Comparison of ENCODE assay signal across 22 cellular contexts in genomic region chr22:37014415-37014806, GRCh38. TPM values are rescaled to one million over a fixed set of nuclear protein-coding genes. Genes with fewer than 3 reads are reported as not detected.
DNase-seq lines count a peak whose midpoint lies in the region; ATAC-seq and TF ChIP-seq lines count a peak whose summit lies in the region.
"Had no signal": no experiment of that assay in that cellular context is flagged by ENCODE, and none has a peak within 500 bp of the region (broad histone marks: within the 10 kb centered on the region; RNA-seq: fewer than 3 reads in every experiment).

No MANE protein-coding gene starts in this region.

- H3K27me3 ChIP-seq in PC-9 (ENCODE audit: insufficient read depth, low read depth) (no peaks in the 10 kb centered on the region), colonic mucosa (no peaks in the 10 kb centered on the region)
- H3K27me3 ChIP-seq: BLaER1 had no signal

- H2AFZ ChIP-seq in PC-9, result no peak overlapping the region
- H2AFZ ChIP-seq: GM23248 had no signal

- no peak for TF ChIP-seq CTCF in PC-9 (conservative IDR thresholded peaks at IDR 0.05)
- no peak for TF ChIP-seq CTCF in colonic mucosa (IDR thresholded peaks at IDR 0.05)

- H3K36me3 ChIP-seq in PC-9 (ENCODE audit: low read depth) (peaks cover 10% of the 10 kb centered on the region; the same call in 1 of the 2 replicates), colonic mucosa (no peaks in the 10 kb centered on the region)

- H3K4me3 Mint-ChIP-seq in stimulated activated effector memory CD8-positive, alpha-beta T cell treated with anti-CD3 and anti-CD28 coated beads, Interleukin-12 subunit alpha, Interleukin-12 subunit beta, amount 100 ng/mL, for 72 hours, result no peak overlapping the region
- H3K4me3 Mint-ChIP-seq: CD4-positive, alpha-beta T cell had no signal

- H3K27ac Mint-ChIP-seq in stimulated activated effector memory CD8-positive, alpha-beta T cell treated with anti-CD3 and anti-CD28 coated beads, Interleukin-12 subunit alpha, Interleukin-12 subunit beta, amount 100 ng/mL, for 72 hours, result peak overlapping the region; percentile 20
- H3K27ac Mint-ChIP-seq: CD4-positive, alpha-beta T cell had no signal

- H3K4me1 Mint-ChIP-seq in stimulated activated effector memory CD8-positive, alpha-beta T cell treated with anti-CD3 and anti-CD28 coated beads, Interleukin-12 subunit alpha, Interleukin-12 subunit beta, amount 100 ng/mL, for 72 hours, result no peaks in the 10 kb centered on the region

- H3K9me3 ChIP-seq in PC-9 (ENCODE audit: insufficient read depth, low read depth) (no peaks in the 10 kb centered on the region), colonic mucosa (no peaks in the 10 kb centered on the region)
- H3K9me3 ChIP-seq: BLaER1, Caco-2, HAP-1 had no signal

- DNase-seq in PC-9, result no peak
- DNase-seq in colonic mucosa, result no peak
- DNase-seq in left colon, result peak; percentile 17 to 18
- no peak for DNase-seq in stimulated activated effector memory CD8-positive, alpha-beta T cell treated with anti-CD3 and anti-CD28 coated beads, Interleukin-12 subunit alpha, Interleukin-12 subunit beta, amount 100 ng/mL, for 72 hours (ENCODE audit: low spot score in 2 of 2)
- DNase-seq in activated CD8-positive, alpha-beta memory T cell treated with anti-CD3 and anti-CD28 coated beads for 24 hours, result no peak
- DNase-seq in erythroblast (lab: John Stamatoyannopoulos, UW), result no peak
- DNase-seq: Caco-2; CD4-positive, alpha-beta T cell; DMS 273 treated with DMSO at 0.1 percent for 48 hours; DMS79 treated with DMSO at 0.1 percent for 48 hours; GM23248; IMR-90; MV-4-11; NCI-H1105 treated with DMSO at 0.1 percent for 48 hours; NCI-H2029 treated with DMSO at 0.1 percent for 48 hours; NCI-H2171 treated with DMSO at 0.1 percent for 48 hours; NCI-H524 treated with DMSO at 0.1 percent for 48 hours; OCI-M1; SHP77 had no signal

- TF ChIP-seq POLR2A in erythroblast (IDR thresholded peaks at IDR 0.05; ENCODE audit: low read length), result no peak

- no peaks in the 10 kb centered on the region for H3K36me3 Mint-ChIP-seq in stimulated activated effector memory CD8-positive, alpha-beta T cell treated with anti-CD3 and anti-CD28 coated beads, Interleukin-12 subunit alpha, Interleukin-12 subunit beta, amount 100 ng/mL, for 72 hours

- H3F3A ChIP-seq in PC-9 (ENCODE audit: insufficient read depth, low read depth), result peaks cover 31% of the 10 kb centered on the region; the same call in 1 of the 2 replicates

- H3K9me2 ChIP-seq in PC-9 (ENCODE audit: insufficient read depth), result no peaks in the 10 kb centered on the region

- no peak for ATAC-seq in left colon
- ATAC-seq in stimulated activated effector memory CD8-positive, alpha-beta T cell treated with anti-CD3 and anti-CD28 coated beads, Interleukin-12 subunit alpha, Interleukin-12 subunit beta, amount 100 ng/mL, for 72 hours, result no peak
- ATAC-seq in GM21367 (IDR thresholded peaks at IDR 0.05; ENCODE audit: unreplicated experiment), result no peak

- H3K27ac ChIP-seq in PC-9 (no peak overlapping the region), colonic mucosa (no peak overlapping the region)
- H3K27ac ChIP-seq: BLaER1, GM23248 had no signal

- H3K4me3 ChIP-seq in PC-9 (no peak overlapping the region), colonic mucosa (no peak overlapping the region)
- H3K4me3 ChIP-seq: BLaER1, GM23248, HAP-1 had no signal

- H3K9ac ChIP-seq in colonic mucosa (ENCODE audit: low read depth in 2 of 2, low read length in 2 of 2), result peak overlapping the region; percentile 27 to 89
- H3K9ac ChIP-seq: BLaER1, GM23248 had no signal

- peaks cover 30% of the 10 kb centered on the region for H3K79me2 ChIP-seq in PC-9 (ENCODE audit: low read depth)

- BruUV-seq in PC-9 (replicated peaks; lab: Mats Ljungman, UMichigan), result no TSS peak

- peak overlapping the region; percentile 39; the same call in 1 of the 2 replicates for H3K4me2 ChIP-seq in PC-9
- H3K4me2 ChIP-seq: BLaER1 had no signal

- POLR2A ChIA-PET in PC-9 (lab: Charles Lee; ENCODE audit: unreplicated experiment), result no interaction called here

- intact Hi-C loops in PC-9 (cut with micrococcal nuclease; ENCODE audit: unreplicated experiment) (no loop called here), colonic mucosa (cut with DNase I) (no loop called here), left colon (cut with DNase I, micrococcal nuclease) (no loop called here)

- CTCF ChIA-PET in PC-9 (lab: Charles Lee), result no interaction called here

- H4K20me1 ChIP-seq in PC-9 (ENCODE audit: insufficient read depth), result peaks cover 7% of the 10 kb centered on the region; the same call in 1 of the 2 replicates

- no peaks in the 10 kb centered on the region for H3K9me3 Mint-ChIP-seq in stimulated activated effector memory CD8-positive, alpha-beta T cell treated with anti-CD3 and anti-CD28 coated beads, Interleukin-12 subunit alpha, Interleukin-12 subunit beta, amount 100 ng/mL, for 72 hours
- H3K9me3 Mint-ChIP-seq: CD4-positive, alpha-beta T cell had no signal

- H3K4me1 ChIP-seq in PC-9 (replicated peaks; ENCODE audit: insufficient read depth), result peaks cover 60% of the 10 kb centered on the region
- H3K4me1 ChIP-seq in colonic mucosa, result peaks cover 35% of the 10 kb centered on the region

RNA-seq across cellular contexts. Expression of gene TST, which starts 4.8 kb away (rescaled TPM):
- total RNA-seq in PC-9 (2021) (99.4 and 123 TPM in 2 replicates), colonic mucosa (100 to 1,000 TPM; 410 to 474 TPM), left colon (100 to 1,000 TPM; 507 to 576 TPM)
- total RNA-seq: CD4-positive, alpha-beta T cell had no signal

RNA-seq across cellular contexts. Expression of gene MPST, which starts 5.1 kb away (rescaled TPM):
- total RNA-seq in PC-9 (2021) (75.9 and 109 TPM in 2 replicates), colonic mucosa (100 to 1,000 TPM; 217 to 259 TPM), left colon (100 to 1,000 TPM; 221 to 250 TPM)

RNA-seq across cellular contexts. Expression of gene KCTD17, which starts 37.1 kb away (rescaled TPM):
- total RNA-seq in PC-9 (2021) (29.5 and 32.6 TPM in 2 replicates), colonic mucosa (10 to 100 TPM; 25.4 to 39.9 TPM), left colon (10 to 100 TPM; 33.2 to 41.1 TPM)

Comparison
In these comparisons a context has a peak if more than half of its experiments do, and no peak if none do; other contexts are left out.
1. DNase-seq: peak in left colon (2 of 2); none in PC-9 (0 of 2), colonic mucosa (single experiment), stimulated activated effector memory CD8-positive, alpha-beta T cell treated with anti-CD3 and anti-CD28 coated beads, Interleukin-12 subunit alpha, Interleukin-12 subunit beta, amount 100 ng/mL, for 72 hours (0 of 2), activated CD8-positive, alpha-beta memory T cell treated with anti-CD3 and anti-CD28 coated beads for 24 hours (single experiment) and erythroblast (0 of 2).